ENCODE assay signal across 8 cellular contexts in genomic region chr15:80989110-80989517, GRCh38. TPM values are rescaled to one million over a fixed set of nuclear protein-coding genes. Genes with fewer than 3 reads are reported as not detected.
DNase-seq lines count a peak whose midpoint lies in the region; ATAC-seq and TF ChIP-seq lines count a peak whose summit lies in the region.

No MANE protein-coding gene starts in this region.

- H3K9ac ChIP-seq in adipocyte (ENCODE audit: low read length), result peak overlapping the region; percentile 93
- peak overlapping the region; percentile 81 to 89 for H3K9ac ChIP-seq in stomach smooth muscle (ENCODE audit: low read length in 2 of 2)

- H3K27ac ChIP-seq in stomach smooth muscle (ENCODE audit: low read length), result peak overlapping the region; percentile 85

- H3K36me3 ChIP-seq in adipocyte (ENCODE audit: control insufficient read depth, insufficient read depth, low read length, severe bottlenecking), result no peaks in the 10 kb centered on the region
- H3K36me3 ChIP-seq in kidney epithelial cell (ENCODE audit: control insufficient read depth, insufficient read depth, low read length), result no peaks in the 10 kb centered on the region
- no peaks in the 10 kb centered on the region for H3K36me3 ChIP-seq in stomach smooth muscle (ENCODE audit: control insufficient read depth in 2 of 2, insufficient read depth in 2 of 2, low read length in 2 of 2)

- ATAC-seq in GM18508 (IDR thresholded peaks at IDR 0.05; ENCODE audit: insufficient read depth, unreplicated experiment) (peak; percentile 4), HG03342 (IDR thresholded peaks at IDR 0.05; ENCODE audit: unreplicated experiment) (peak; percentile 1), GM21515 (IDR thresholded peaks at IDR 0.05; ENCODE audit: unreplicated experiment) (no peak)

- H3K4me3 ChIP-seq in adipocyte (ENCODE audit: low read length), result peak overlapping the region; percentile 99
- peak overlapping the region; percentile 97 for H3K4me3 ChIP-seq in kidney epithelial cell (ENCODE audit: low read depth, low read length)
- H3K4me3 ChIP-seq in stomach smooth muscle (ENCODE audit: low read length in 2 of 2), result peak overlapping the region; percentile 86 to 98

- H3K4me1 ChIP-seq in adipocyte (ENCODE audit: control insufficient read depth, insufficient read depth, low read length) (peaks cover 50% of the 10 kb centered on the region), stomach smooth muscle (ENCODE audit: control insufficient read depth, insufficient read depth, low read length) (peaks cover 19% of the 10 kb centered on the region)

- DNase-seq in adipocyte (ENCODE audit: low read depth), result no peak
- DNase-seq in kidney epithelial cell (ENCODE audit: low read depth), result no peak
- no peak for DNase-seq in inferior parietal cortex (ENCODE audit: extremely low spot score)
- DNase-seq in stimulated activated CD4-positive, alpha-beta T cell treated with anti-CD3 and anti-CD28 coated beads, Interleukin-4, amount 100 ng/mL, for 4 hours, result no peak

- no peaks in the 10 kb centered on the region for H3K9me3 ChIP-seq in adipocyte (ENCODE audit: control insufficient read depth, low read length)
- no peaks in the 10 kb centered on the region for H3K9me3 ChIP-seq in stomach smooth muscle (ENCODE audit: control insufficient read depth in 2 of 2, low read length in 2 of 2)

- no peaks in the 10 kb centered on the region for H3K27me3 ChIP-seq in adipocyte (replicated peaks; ENCODE audit: control insufficient read depth, insufficient read depth, low read length)
- no peaks in the 10 kb centered on the region for H3K27me3 ChIP-seq in kidney epithelial cell (ENCODE audit: control insufficient read depth, insufficient read depth, low read length)
- no peaks in the 10 kb centered on the region for H3K27me3 ChIP-seq in stomach smooth muscle (ENCODE audit: control insufficient read depth in 1 of 2, insufficient read depth in 2 of 2, low read length in 2 of 2)

- TF ChIP-seq CTCF in kidney epithelial cell (IDR thresholded peaks at IDR 0.05; ENCODE audit: insufficient read depth, low read length, poor library complexity, severe bottlenecking), result no peak

RNA-seq across cellular contexts. Expression of gene MESD, which starts 0.5 kb away (rescaled TPM):
- 24.7 and 25.9 TPM in 2 replicates for total RNA-seq in kidney epithelial cell

RNA-seq across cellular contexts. Expression of gene TLNRD1, which starts 11.6 kb away (rescaled TPM):
- total RNA-seq in kidney epithelial cell, result 34.2 and 39.8 TPM in 2 replicates
